In the genomic region with DNA sequence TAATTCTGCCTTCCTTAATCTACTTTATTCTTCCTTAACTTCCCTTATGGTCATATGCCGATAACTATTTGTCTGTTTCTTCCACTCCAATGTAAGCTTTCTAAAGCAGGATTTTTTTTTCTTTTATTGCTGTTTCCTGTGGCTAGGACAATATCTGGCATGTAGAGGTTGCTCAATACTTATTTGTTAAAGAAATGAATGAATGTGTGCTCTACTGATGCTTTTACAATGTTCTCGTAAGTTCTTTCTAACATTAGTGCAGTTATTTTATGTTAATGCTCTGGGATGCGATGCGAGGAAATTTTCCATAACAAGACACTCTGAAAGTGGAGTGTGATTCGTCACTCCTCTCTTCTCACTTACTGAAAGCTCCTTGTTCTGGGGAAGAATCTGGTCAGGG, we compare ENCODE assay signal across 1 cellular context.
TF ChIP-seq lines count a peak whose summit lies in the region.

No MANE protein-coding gene starts in this region.

TF ChIP-seq in H1, 55 proteins besides CTCF, POLR2A, EP300 and RAD21:
- TF ChIP-seq KDM5A (IDR thresholded peaks at IDR 0.05; ENCODE audit: low read length), result no peak
- no peak for TF ChIP-seq BCL11A (IDR thresholded peaks at IDR 0.05; ENCODE audit: low read depth in 2 of 2, low read length in 2 of 2)
- TF ChIP-seq YY1 (IDR thresholded peaks at IDR 0.05; ENCODE audit: low read depth, low read length), result no peak
- TF ChIP-seq SP1 (IDR thresholded peaks at IDR 0.05; ENCODE audit: low read depth, low read length), result no peak
- no peak for TF ChIP-seq CBX5 (IDR thresholded peaks at IDR 0.05; ENCODE audit: low read depth, low read length)
- TF ChIP-seq HDAC6 (IDR thresholded peaks at IDR 0.05; ENCODE audit: low read depth, low read length), result no peak
- TF ChIP-seq RNF2 (IDR thresholded peaks at IDR 0.05; ENCODE audit: borderline replicate concordance, low read depth, low read length, missing control alignments, poor library complexity, severe bottlenecking), result no peak
- TF ChIP-seq TEAD4 (IDR thresholded peaks at IDR 0.05; ENCODE audit: low read depth, low read length), result no peak
- TF ChIP-seq TAF1 (IDR thresholded peaks at IDR 0.05; ENCODE audit: low read depth, low read length), result no peak
- TF ChIP-seq SAP30 (IDR thresholded peaks at IDR 0.05; ENCODE audit: insufficient read depth, insufficient replicate concordance, low read length), result no peak
- TF ChIP-seq, protein P1, sequence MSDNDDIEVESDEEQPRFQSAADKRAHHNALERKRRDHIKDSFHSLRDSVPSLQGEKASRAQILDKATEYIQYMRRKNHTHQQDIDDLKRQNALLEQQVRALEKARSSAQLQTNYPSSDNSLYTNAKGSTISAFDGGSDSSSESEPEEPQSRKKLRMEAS (IDR thresholded peaks at IDR 0.05), result no peak
- TF ChIP-seq SIRT6 (IDR thresholded peaks at IDR 0.05; ENCODE audit: low read length), result no peak
TF ChIP-seq in H1: peak in this region for 0.
